In the genomic region with DNA sequence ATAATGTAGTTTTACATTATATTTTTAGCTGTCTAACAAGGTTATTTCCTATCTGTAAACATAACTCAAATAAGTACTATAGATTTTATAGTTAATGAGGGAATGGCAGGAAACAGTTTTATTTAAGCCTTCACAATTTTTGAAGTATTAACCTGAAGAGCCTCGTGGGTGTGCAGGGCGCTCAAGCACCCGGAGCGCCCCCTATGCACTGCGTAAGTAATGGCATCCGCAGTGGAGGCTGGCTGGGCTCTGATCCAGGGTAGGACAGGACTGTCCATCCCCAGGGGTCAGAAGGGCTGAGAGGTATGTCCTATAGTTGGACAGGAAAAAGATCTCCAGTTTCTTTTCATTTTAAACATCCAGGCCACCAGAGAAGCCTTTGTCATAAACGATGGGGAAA, we compare ENCODE assay signal across 2 cellular contexts.
TF ChIP-seq lines count a peak whose summit lies in the region.

No MANE protein-coding gene starts in this region.

TF ChIP-seq in IMR-90, 13 proteins besides CTCF, POLR2A, EP300 and RAD21:
- TF ChIP-seq MXI1 (IDR thresholded peaks at IDR 0.05; ENCODE audit: borderline replicate concordance, low read depth, low read length): no peak
- 0 out of 2 replicates have a peak, but pooled peaks have one; percentile 11 for TF ChIP-seq SMC3 (IDR thresholded peaks at IDR 0.05; ENCODE audit: low read depth, low read length)

TF ChIP-seq in K562, 482 proteins besides CTCF, POLR2A, EP300 and RAD21:
- TF ChIP-seq JUN (IDR thresholded peaks at IDR 0.05; ENCODE audit: borderline replicate concordance, low read depth, low read length) (no peak), JUN (CRISPR knock-in tag; IDR thresholded peaks at IDR 0.05; ENCODE audit: borderline replicate concordance) (no peak), E2F6 (IDR thresholded peaks at IDR 0.05; ENCODE audit: borderline replicate concordance in 1 of 2, extremely low read depth in 1 of 2, insufficient read depth in 1 of 2, insufficient read length in 1 of 2, low read depth in 1 of 2, low read length in 1 of 2, poor library complexity in 1 of 2, severe bottlenecking in 1 of 2) (peak in 1 of 2 experiments; percentile 29)
